ENCODE assay signal across 8 cellular contexts in the genomic region with DNA sequence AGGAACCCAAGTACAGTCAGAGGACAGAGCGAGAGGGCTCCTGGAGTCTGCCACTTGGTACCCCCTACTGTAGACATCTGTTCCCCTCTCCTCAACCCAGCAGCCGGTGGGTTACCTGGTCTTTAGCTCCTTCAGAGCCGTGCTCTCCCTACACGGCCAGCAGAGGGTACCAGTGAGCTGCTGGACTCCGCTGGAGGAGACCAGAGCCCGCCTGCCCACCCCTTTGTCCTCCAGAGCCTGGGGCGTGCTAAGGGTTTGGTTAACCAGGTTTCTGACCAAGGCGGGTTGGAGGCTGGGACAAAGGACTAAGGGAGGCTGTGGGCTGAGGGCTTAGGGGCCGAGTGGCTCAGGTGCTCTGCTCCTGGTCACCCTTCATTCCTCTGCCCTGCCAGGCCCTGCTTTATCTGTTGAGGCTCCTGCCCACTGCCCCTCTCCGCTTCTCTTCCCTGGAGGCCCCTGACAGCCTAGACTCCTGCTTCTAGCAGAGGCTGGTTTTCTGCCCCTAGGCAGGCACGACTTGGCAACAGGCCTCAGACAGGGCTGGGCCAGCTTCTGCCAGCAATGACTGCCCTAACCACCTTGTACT. TPM values are rescaled to one million over a fixed set of nuclear protein-coding genes. Genes with fewer than 3 reads are reported as not detected.
A peak's percentile ranks its signal among the peaks of the same experiment; 100 is the strongest.
DNase-seq lines count a peak whose midpoint lies in the region; ATAC-seq and TF ChIP-seq lines count a peak whose summit lies in the region.

No MANE protein-coding gene starts in this region.

- H3K4me1 Mint-ChIP-seq in natural killer cell, result peaks cover 5% of the 10 kb centered on the region in 2 donors

- no peaks in the 10 kb centered on the region for H3K36me3 Mint-ChIP-seq in natural killer cell

- H3K27me3 Mint-ChIP-seq in natural killer cell (ENCODE audit: low read depth in 2 of 2), result peaks cover 28 to 40% of the 10 kb centered on the region in 2 donors

- H3K9me3 Mint-ChIP-seq in natural killer cell, result no peaks in the 10 kb centered on the region

- H3K27me3 ChIP-seq in tibial nerve, result peaks cover 0 to 10% of the 10 kb centered on the region in 2 donors

- no peaks in the 10 kb centered on the region for H3K36me3 ChIP-seq in tibial nerve

- DNase-seq in COLO668 (lab: John Stamatoyannopoulos, UW; ENCODE audit: unreplicated experiment) (peak; percentile 80), HK-2 (ENCODE audit: unreplicated experiment) (peak; percentile 72), NOMO-1 (lab: John Stamatoyannopoulos, UW; ENCODE audit: unreplicated experiment in 2 of 2) (peak; percentile 28 to 52), activated T-cell treated with anti-CD3 and anti-CD28 coated beads for 24 hours (ENCODE audit: low read depth) (peak; percentile 45), natural killer cell (peak; percentile 45), tibial nerve (ENCODE audit: low spot score in 2 of 2) (peak; percentile 44 to 57), GDM1 (lab: John Stamatoyannopoulos, UW) (no peak)

- WGBS in tibial nerve, 2 donors, result 30 to 32% methylated on average over 11 of the region's 11 CpGs

- intact Hi-C loops in natural killer cell (cut with micrococcal nuclease), result loop anchor here (5.0 kb wide), 1 partner anchor 39 kb away; no protein-coding TSS in a partner anchor

- H3K4me1 ChIP-seq in tibial nerve, result peaks cover 0 to 41% (median 12%) of the 10 kb centered on the region in 4 donors

- TF ChIP-seq POLR2A in tibial nerve (IDR thresholded peaks at IDR 0.05), result no peak

- peak; percentile 55 for ATAC-seq in esophagus mucosa
- ATAC-seq in natural killer cell, result peak; percentile 64 to 78 (median 68)

- no peaks in the 10 kb centered on the region for H3K9me3 ChIP-seq in tibial nerve

- TF ChIP-seq EP300 in tibial nerve (IDR thresholded peaks at IDR 0.05), result no peak

- H3K27ac ChIP-seq in tibial nerve, result peak overlapping the region in 1 of 4 donors; percentile 73

- no peak overlapping the region for H3K4me3 ChIP-seq in tibial nerve

- H3K4me3 Mint-ChIP-seq in natural killer cell, result no peak overlapping the region

- TF ChIP-seq CTCF in natural killer cell (IDR thresholded peaks at IDR 0.05) (peak; percentile 59), tibial nerve (IDR thresholded peaks at IDR 0.05) (peak; percentile 72 to 90 (median 77))

- H3K27ac Mint-ChIP-seq in natural killer cell, result no peak overlapping the region

RNA-seq across cellular contexts. Expression of gene HSD11B2, which starts 2.7 kb away (rescaled TPM):
- total RNA-seq in esophagus mucosa (6.6 TPM), natural killer cell (not detected), tibial nerve (1 to 10 TPM in 1 of 4 donors, under 1 TPM in 2, not detected in 1; 0.20 to 2.9 (median 0.60) TPM)

RNA-seq across cellular contexts. Expression of gene ZDHHC1, which starts 12.0 kb away (rescaled TPM):
- total RNA-seq in esophagus mucosa (3.8 TPM), natural killer cell (1 to 10 TPM in 2 of 3 donors, under 1 TPM in 1; 0.88 to 2.5 (median 1.8) TPM), tibial nerve (10 to 100 TPM; 24.3 to 46.2 (median 32.8) TPM)

RNA-seq across cellular contexts. Expression of gene TPPP3, which starts 34.9 kb away (rescaled TPM):
- total RNA-seq in esophagus mucosa (3.7 TPM), natural killer cell (1 to 10 TPM in 2 of 3 donors, under 1 TPM in 1; 0.66 to 3.0 (median 1.4) TPM), tibial nerve (10 to 100 TPM in 2 of 4 donors, 1 to 10 TPM in 2; 5.7 to 13.6 (median 9.9) TPM)

RNA-seq across cellular contexts. Expression of gene ATP6V0D1, which starts 52.7 kb away (rescaled TPM):
- total RNA-seq in esophagus mucosa (80.9 TPM), natural killer cell (10 to 100 TPM; 76.0 to 84.9 (median 83.3) TPM), tibial nerve (100 to 1,000 TPM in 1 of 4 donors, 10 to 100 TPM in 3; 55.1 to 113 (median 73.7) TPM)

RNA-seq across cellular contexts. Expression of gene AGRP, which starts 55.1 kb away (rescaled TPM):
- total RNA-seq in esophagus mucosa, result not detected
- under 1 TPM in 1 of 3 donors, not detected in 2; 0.50 TPM for total RNA-seq in natural killer cell
- total RNA-seq in tibial nerve, result not detected
